ENCODE assay signal across 2 cellular contexts in the genomic region with DNA sequence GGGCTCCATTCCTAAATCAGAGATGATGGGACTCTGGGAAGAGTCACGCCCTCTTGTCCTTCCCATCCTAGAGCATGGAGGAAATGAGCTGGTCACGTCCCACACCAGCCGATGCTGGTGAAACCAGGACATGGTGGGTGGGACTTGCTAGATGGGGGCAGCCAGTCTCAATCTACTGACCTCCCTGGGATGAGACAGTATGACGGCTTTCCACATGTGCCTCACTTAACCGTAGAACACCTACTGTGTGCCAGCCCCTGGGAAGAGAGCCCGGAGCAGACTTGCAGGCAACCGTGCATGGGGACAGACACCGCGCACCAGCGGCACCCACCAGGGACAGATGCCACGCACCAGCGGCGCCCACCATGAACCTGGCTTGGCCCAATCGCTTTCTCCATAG.
TF ChIP-seq lines count a peak whose summit lies in the region.

No MANE protein-coding gene starts in this region.

TF ChIP-seq in SK-N-SH, 30 proteins besides CTCF, POLR2A, EP300 and RAD21 (continued from another document):
- TF ChIP-seq, protein P1, sequence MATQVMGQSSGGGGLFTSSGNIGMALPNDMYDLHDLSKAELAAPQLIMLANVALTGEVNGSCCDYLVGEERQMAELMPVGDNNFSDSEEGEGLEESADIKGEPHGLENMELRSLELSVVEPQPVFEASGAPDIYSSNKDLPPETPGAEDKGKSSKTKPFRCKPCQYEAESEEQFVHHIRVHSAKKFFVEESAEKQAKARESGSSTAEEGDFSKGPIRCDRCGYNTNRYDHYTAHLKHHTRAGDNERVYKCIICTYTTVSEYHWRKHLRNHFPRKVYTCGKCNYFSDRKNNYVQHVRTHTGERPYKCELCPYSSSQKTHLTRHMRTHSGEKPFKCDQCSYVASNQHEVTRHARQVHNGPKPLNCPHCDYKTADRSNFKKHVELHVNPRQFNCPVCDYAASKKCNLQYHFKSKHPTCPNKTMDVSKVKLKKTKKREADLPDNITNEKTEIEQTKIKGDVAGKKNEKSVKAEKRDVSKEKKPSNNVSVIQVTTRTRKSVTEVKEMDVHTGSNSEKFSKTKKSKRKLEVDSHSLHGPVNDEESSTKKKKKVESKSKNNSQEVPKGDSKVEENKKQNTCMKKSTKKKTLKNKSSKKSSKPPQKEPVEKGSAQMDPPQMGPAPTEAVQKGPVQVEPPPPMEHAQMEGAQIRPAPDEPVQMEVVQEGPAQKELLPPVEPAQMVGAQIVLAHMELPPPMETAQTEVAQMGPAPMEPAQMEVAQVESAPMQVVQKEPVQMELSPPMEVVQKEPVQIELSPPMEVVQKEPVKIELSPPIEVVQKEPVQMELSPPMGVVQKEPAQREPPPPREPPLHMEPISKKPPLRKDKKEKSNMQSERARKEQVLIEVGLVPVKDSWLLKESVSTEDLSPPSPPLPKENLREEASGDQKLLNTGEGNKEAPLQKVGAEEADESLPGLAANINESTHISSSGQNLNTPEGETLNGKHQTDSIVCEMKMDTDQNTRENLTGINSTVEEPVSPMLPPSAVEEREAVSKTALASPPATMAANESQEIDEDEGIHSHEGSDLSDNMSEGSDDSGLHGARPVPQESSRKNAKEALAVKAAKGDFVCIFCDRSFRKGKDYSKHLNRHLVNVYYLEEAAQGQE (IDR thresholded peaks at IDR 0.05; ENCODE audit: low read depth, low read length), result no peak
- TF ChIP-seq NRF1 (IDR thresholded peaks at IDR 0.05; ENCODE audit: low read depth, low read length), result no peak
- no peak for TF ChIP-seq EZH2phosphoT487 (IDR thresholded peaks at IDR 0.05; ENCODE audit: borderline replicate concordance, low read depth)
- no peak for TF ChIP-seq RCOR1 (IDR thresholded peaks at IDR 0.05; ENCODE audit: low read length)
- no peak for TF ChIP-seq ZBTB33 (IDR thresholded peaks at IDR 0.05; ENCODE audit: borderline replicate concordance, low read depth)
- TF ChIP-seq NFIC (IDR thresholded peaks at IDR 0.05; ENCODE audit: borderline replicate concordance), result no peak
- TF ChIP-seq RFX5 (IDR thresholded peaks at IDR 0.05; ENCODE audit: low read length), result no peak
- no peak for TF ChIP-seq USF1 (IDR thresholded peaks at IDR 0.05; ENCODE audit: borderline replicate concordance, low read depth)
- TF ChIP-seq TCF12 (IDR thresholded peaks at IDR 0.05), result no peak
- no peak for TF ChIP-seq GABPA (IDR thresholded peaks at IDR 0.05; ENCODE audit: low read depth)
- TF ChIP-seq MEF2A (IDR thresholded peaks at IDR 0.05; ENCODE audit: borderline replicate concordance, low read depth), result no peak

TF ChIP-seq in SK-N-SH treated with all-trans-retinoic acid at 6 μM for 48 hours, 23 proteins besides CTCF, POLR2A, EP300 and RAD21 (continued from another document):
- TF ChIP-seq, protein P2, sequence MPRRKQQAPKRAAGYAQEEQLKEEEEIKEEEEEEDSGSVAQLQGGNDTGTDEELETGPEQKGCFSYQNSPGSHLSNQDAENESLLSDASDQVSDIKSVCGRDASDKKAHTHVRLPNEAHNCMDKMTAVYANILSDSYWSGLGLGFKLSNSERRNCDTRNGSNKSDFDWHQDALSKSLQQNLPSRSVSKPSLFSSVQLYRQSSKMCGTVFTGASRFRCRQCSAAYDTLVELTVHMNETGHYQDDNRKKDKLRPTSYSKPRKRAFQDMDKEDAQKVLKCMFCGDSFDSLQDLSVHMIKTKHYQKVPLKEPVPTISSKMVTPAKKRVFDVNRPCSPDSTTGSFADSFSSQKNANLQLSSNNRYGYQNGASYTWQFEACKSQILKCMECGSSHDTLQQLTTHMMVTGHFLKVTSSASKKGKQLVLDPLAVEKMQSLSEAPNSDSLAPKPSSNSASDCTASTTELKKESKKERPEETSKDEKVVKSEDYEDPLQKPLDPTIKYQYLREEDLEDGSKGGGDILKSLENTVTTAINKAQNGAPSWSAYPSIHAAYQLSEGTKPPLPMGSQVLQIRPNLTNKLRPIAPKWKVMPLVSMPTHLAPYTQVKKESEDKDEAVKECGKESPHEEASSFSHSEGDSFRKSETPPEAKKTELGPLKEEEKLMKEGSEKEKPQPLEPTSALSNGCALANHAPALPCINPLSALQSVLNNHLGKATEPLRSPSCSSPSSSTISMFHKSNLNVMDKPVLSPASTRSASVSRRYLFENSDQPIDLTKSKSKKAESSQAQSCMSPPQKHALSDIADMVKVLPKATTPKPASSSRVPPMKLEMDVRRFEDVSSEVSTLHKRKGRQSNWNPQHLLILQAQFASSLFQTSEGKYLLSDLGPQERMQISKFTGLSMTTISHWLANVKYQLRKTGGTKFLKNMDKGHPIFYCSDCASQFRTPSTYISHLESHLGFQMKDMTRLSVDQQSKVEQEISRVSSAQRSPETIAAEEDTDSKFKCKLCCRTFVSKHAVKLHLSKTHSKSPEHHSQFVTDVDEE (CRISPR knock-in tag; IDR thresholded peaks at IDR 0.05), result no peak
